Comparison of ENCODE assay signal across 27 cellular contexts in genomic region chr20:50900261-50900660, GRCh38.
"Had no signal": no experiment of that assay in that cellular context is flagged by ENCODE, and none has a peak within 500 bp of the region (broad histone marks: within the 10 kb centered on the region; RNA-seq: fewer than 3 reads in every experiment).

No MANE protein-coding gene starts in this region.

- H3K9me3 Mint-ChIP-seq: activated B cell treated with CpG ODN at 0.5 μM for 24 hours; activated CD4-positive, alpha-beta memory T cell treated with anti-CD3 and anti-CD28 coated beads for 36 hours; activated CD4-positive, alpha-beta T cell treated with anti-CD3 and anti-CD28 coated beads, Interleukin-2, amount 10 ng/mL, durations not matched to agents 24 days and 14 days; activated naive CD4-positive, alpha-beta T cell treated with anti-CD3 and anti-CD28 coated beads, Interleukin-2, amount 50 U/mL, for 24 hours; activated naive CD8-positive, alpha-beta T cell treated with anti-CD3 and anti-CD28 coated beads, Interleukin-2, amount 50 U/mL, for 24 hours; activated T-helper 1 cell treated with anti-CD3 and anti-CD28 coated beads, Interleukin-12 subunit alpha, Interleukin-12 subunit beta, Interleukin-2, Interleukin-4 antibody, amounts not matched to agents 30 ng/mL and 10 ng/mL and 1 ng/mL, durations not matched to agents 14 hours and 24 hours and 36 hours; T-cell had no signal

- H3K9me3 ChIP-seq: ascending aorta, body of pancreas had no signal

- H3K27ac ChIP-seq: ascending aorta, body of pancreas had no signal

- H3K4me3 ChIP-seq: ascending aorta, body of pancreas had no signal

- ATAC-seq: activated naive CD8-positive, alpha-beta T cell treated with anti-CD3 and anti-CD28 coated beads, Interleukin-2, amount 50 U/mL, for 24 hours; body of pancreas; T-cell had no signal

- H3K27me3 Mint-ChIP-seq: activated B cell treated with CpG ODN at 0.5 μM for 24 hours; activated CD4-positive, alpha-beta memory T cell treated with anti-CD3 and anti-CD28 coated beads for 36 hours; activated CD4-positive, alpha-beta T cell treated with anti-CD3 and anti-CD28 coated beads, Interleukin-2, amount 10 ng/mL, durations not matched to agents 24 days and 14 days; activated naive CD4-positive, alpha-beta T cell treated with anti-CD3 and anti-CD28 coated beads, Interleukin-2, amount 50 U/mL, for 24 hours; activated naive CD8-positive, alpha-beta T cell treated with anti-CD3 and anti-CD28 coated beads, Interleukin-2, amount 50 U/mL, for 24 hours; T-cell had no signal

- DNase-seq: activated B cell treated with CpG ODN at 0.5 μM for 24 hours; activated CD4-positive, alpha-beta memory T cell treated with anti-CD3 and anti-CD28 coated beads for 36 hours; activated CD4-positive, alpha-beta T cell treated with anti-CD3 and anti-CD28 coated beads for 1 hour; activated CD4-positive, alpha-beta T cell treated with anti-CD3 and anti-CD28 coated beads, Interleukin-2, amount 10 ng/mL, durations not matched to agents 24 days and 14 days; activated CD8-positive, alpha-beta memory T cell treated with anti-CD3 and anti-CD28 coated beads, Interleukin-2, amount 50 U/mL, for 4 hours; activated effector memory CD4-positive, alpha-beta T cell treated with Interleukin-2 at 50 U/mL for 16 hours; activated naive CD4-positive, alpha-beta T cell; activated naive CD8-positive, alpha-beta T cell treated with anti-CD3 and anti-CD28 coated beads, Interleukin-2, amount 50 U/mL, for 24 hours; amniotic stem cell; body of pancreas; central memory CD4-positive, alpha-beta T cell; Kasumi-1; KBM-7; NCI-H1048; NCI-H146; NCI-H2107; NCI-H2171 treated with DMSO at 0.1 percent for 48 hours; NCI-H226; NCI-H526 treated with DMSO at 0.1 percent for 48 hours; NK-92 treated with Interleukin-12 subunit alpha and Interleukin-12 subunit beta, amount 100 ng/mL, for 24 hours; OCI-M1; T-cell; T-helper 2 cell; T1000 had no signal

- H3K4me3 Mint-ChIP-seq: activated B cell treated with CpG ODN at 0.5 μM for 24 hours; activated CD4-positive, alpha-beta memory T cell treated with anti-CD3 and anti-CD28 coated beads for 36 hours; activated CD4-positive, alpha-beta T cell treated with anti-CD3 and anti-CD28 coated beads, Interleukin-2, amount 10 ng/mL, durations not matched to agents 24 days and 14 days; activated naive CD4-positive, alpha-beta T cell treated with anti-CD3 and anti-CD28 coated beads, Interleukin-2, amount 50 U/mL, for 24 hours; activated naive CD8-positive, alpha-beta T cell treated with anti-CD3 and anti-CD28 coated beads, Interleukin-2, amount 50 U/mL, for 24 hours; activated T-helper 1 cell treated with anti-CD3 and anti-CD28 coated beads, Interleukin-12 subunit alpha, Interleukin-12 subunit beta, Interleukin-2, Interleukin-4 antibody, amounts not matched to agents 30 ng/mL and 10 ng/mL and 1 ng/mL, durations not matched to agents 14 hours and 24 hours and 36 hours; T-cell had no signal

- H3K27ac Mint-ChIP-seq: activated B cell treated with CpG ODN at 0.5 μM for 24 hours; activated CD4-positive, alpha-beta memory T cell treated with anti-CD3 and anti-CD28 coated beads for 36 hours; activated CD4-positive, alpha-beta T cell treated with anti-CD3 and anti-CD28 coated beads, Interleukin-2, amount 10 ng/mL, durations not matched to agents 24 days and 14 days; activated naive CD4-positive, alpha-beta T cell treated with anti-CD3 and anti-CD28 coated beads, Interleukin-2, amount 50 U/mL, for 24 hours; activated T-helper 1 cell treated with anti-CD3 and anti-CD28 coated beads, Interleukin-12 subunit alpha, Interleukin-12 subunit beta, Interleukin-2, Interleukin-4 antibody, amounts not matched to agents 30 ng/mL and 10 ng/mL and 1 ng/mL, durations not matched to agents 14 hours and 24 hours and 36 hours; T-cell had no signal

- H3K27me3 ChIP-seq: ascending aorta, body of pancreas had no signal
